Comparison of ENCODE assay signal across 15 cellular contexts in genomic region chr4:40245794-40246546, GRCh38. TPM values are rescaled to one million over a fixed set of nuclear protein-coding genes. Genes with fewer than 3 reads are reported as not detected.
DNase-seq lines count a peak whose midpoint lies in the region; ATAC-seq lines count a peak whose summit lies in the region.
"Had no signal": no experiment of that assay in that cellular context is flagged by ENCODE, and none has a peak within 500 bp of the region (broad histone marks: within the 10 kb centered on the region; RNA-seq: fewer than 3 reads in every experiment).

No MANE protein-coding gene starts in this region.

- no peaks in the 10 kb centered on the region for H3K9me3 ChIP-seq in right cardiac atrium (ENCODE audit: control insufficient read depth, low read length)

- no peak overlapping the region for H3K27ac ChIP-seq in right cardiac atrium (ENCODE audit: low read length)

- 59% methylated on average over 11 of the region's 11 CpGs for WGBS in right cardiac atrium

- H3K27ac Mint-ChIP-seq in activated CD4-positive, alpha-beta T cell treated with anti-CD3 and anti-CD28 coated beads for 36 hours, result peak overlapping the region; percentile 77
- H3K27ac Mint-ChIP-seq in activated naive CD8-positive, alpha-beta T cell treated with anti-CD3 and anti-CD28 coated beads, Interleukin-2, amount 50 U/mL, for 24 hours, result peak overlapping the region; percentile 85
- peak overlapping the region; percentile 82 to 87 for H3K27ac Mint-ChIP-seq in natural killer cell treated with Interleukin-12 subunit alpha and Interleukin-12 subunit beta and Interleukin-15 and Interleukin-18, amount 100 ng/mL, for 72 hours
- H3K27ac Mint-ChIP-seq: type B pancreatic cell had no signal

- H3K9me3 Mint-ChIP-seq in activated CD4-positive, alpha-beta T cell treated with anti-CD3 and anti-CD28 coated beads for 36 hours (ENCODE audit: low read depth), result no peaks in the 10 kb centered on the region
- no peaks in the 10 kb centered on the region for H3K9me3 Mint-ChIP-seq in activated naive CD8-positive, alpha-beta T cell treated with anti-CD3 and anti-CD28 coated beads, Interleukin-2, amount 50 U/mL, for 24 hours
- no peaks in the 10 kb centered on the region for H3K9me3 Mint-ChIP-seq in natural killer cell treated with Interleukin-12 subunit alpha and Interleukin-12 subunit beta and Interleukin-15 and Interleukin-18, amount 100 ng/mL, for 72 hours
- H3K9me3 Mint-ChIP-seq: type B pancreatic cell had no signal

- no peak for DNase-seq in activated CD4-positive, alpha-beta T cell treated with anti-CD3 and anti-CD28 coated beads for 36 hours
- no peak for DNase-seq in activated CD4-positive, alpha-beta T cell treated with anti-CD3 and anti-CD28 coated beads, Interleukin-2, amount 50 U/mL, for 48 hours
- DNase-seq in H7, result peak; percentile 30
- DNase-seq in activated naive CD8-positive, alpha-beta T cell treated with anti-CD3 and anti-CD28 coated beads, Interleukin-2, amount 50 U/mL, for 24 hours, result no peak
- DNase-seq in natural killer cell treated with Interleukin-12 subunit alpha and Interleukin-12 subunit beta and Interleukin-15 and Interleukin-18, amount 100 ng/mL, for 72 hours (ENCODE audit: low spot score), result no peak
- DNase-seq in HuH-7 (ENCODE audit: low spot score), result no peak
- DNase-seq in right cardiac atrium, result no peak
- DNase-seq: IMR-90; mesenchymal stem cell; NCI-H1092 treated with DMSO at 0.1 percent for 48 hours; NCI-H446; stimulated activated CD4-positive, alpha-beta T cell treated with anti-CD3 and anti-CD28 coated beads, Interleukin-12 subunit alpha, Interleukin-12 subunit beta, amount 100 ng/mL, for 4 hours had no signal

- no peaks in the 10 kb centered on the region for H3K4me1 ChIP-seq in right cardiac atrium (ENCODE audit: control insufficient read depth, insufficient read depth, low read length)

- H3K4me3 ChIP-seq in H7 (ENCODE audit: insufficient read depth, low read depth, low read length) (no peak overlapping the region), right cardiac atrium (ENCODE audit: low read length) (no peak overlapping the region)

- H3K27me3 ChIP-seq in H7 (ENCODE audit: control insufficient read depth, insufficient read depth, low read length) (no peaks in the 10 kb centered on the region), right cardiac atrium (ENCODE audit: control insufficient read depth, insufficient read depth) (no peaks in the 10 kb centered on the region)

- H3K27me3 Mint-ChIP-seq in activated CD4-positive, alpha-beta T cell treated with anti-CD3 and anti-CD28 coated beads for 36 hours, result no peaks in the 10 kb centered on the region
- no peaks in the 10 kb centered on the region for H3K27me3 Mint-ChIP-seq in activated naive CD8-positive, alpha-beta T cell treated with anti-CD3 and anti-CD28 coated beads, Interleukin-2, amount 50 U/mL, for 24 hours
- no peaks in the 10 kb centered on the region for H3K27me3 Mint-ChIP-seq in natural killer cell treated with Interleukin-12 subunit alpha and Interleukin-12 subunit beta and Interleukin-15 and Interleukin-18, amount 100 ng/mL, for 72 hours
- H3K27me3 Mint-ChIP-seq: type B pancreatic cell had no signal

- CTCF ChIA-PET in activated CD4-positive, alpha-beta T cell treated with anti-CD3 and anti-CD28 coated beads for 36 hours (lab: Charles Lee), result interaction anchor here (0.7 to 1.7 kb wide), 4 partner anchors 15 to 83 kb away, joined by 3 to 8 read pairs (median 4); no protein-coding TSS in a partner anchor

- H3K36me3 ChIP-seq in H7 (replicated peaks; ENCODE audit: control insufficient read depth, insufficient read depth, low read length), result peaks cover 3% of the 10 kb centered on the region; the same call in 1 of the 2 replicates

- no peak overlapping the region for H3K4me3 Mint-ChIP-seq in activated CD4-positive, alpha-beta T cell treated with anti-CD3 and anti-CD28 coated beads for 36 hours
- peak overlapping the region; percentile 47 for H3K4me3 Mint-ChIP-seq in activated naive CD8-positive, alpha-beta T cell treated with anti-CD3 and anti-CD28 coated beads, Interleukin-2, amount 50 U/mL, for 24 hours
- peak overlapping the region; percentile 54 for H3K4me3 Mint-ChIP-seq in natural killer cell treated with Interleukin-12 subunit alpha and Interleukin-12 subunit beta and Interleukin-15 and Interleukin-18, amount 100 ng/mL, for 72 hours
- H3K4me3 Mint-ChIP-seq: type B pancreatic cell had no signal

- intact Hi-C loops in activated CD4-positive, alpha-beta T cell treated with anti-CD3 and anti-CD28 coated beads for 36 hours (cut with DNase I, micrococcal nuclease), result no loop called here
- intact Hi-C loops in right cardiac atrium (cut with DNase I), result no loop called here

- ATAC-seq in activated CD4-positive, alpha-beta T cell treated with anti-CD3 and anti-CD28 coated beads for 36 hours, result no peak
- no peak for ATAC-seq in activated naive CD8-positive, alpha-beta T cell treated with anti-CD3 and anti-CD28 coated beads, Interleukin-2, amount 50 U/mL, for 24 hours
- ATAC-seq in natural killer cell treated with Interleukin-12 subunit alpha and Interleukin-12 subunit beta and Interleukin-15 and Interleukin-18, amount 100 ng/mL, for 72 hours, result no peak
- ATAC-seq in GM21737 (IDR thresholded peaks at IDR 0.05; ENCODE audit: unreplicated experiment), result no peak
- no peak for ATAC-seq in right cardiac atrium

- peaks cover 65% of the 10 kb centered on the region for H3K36me3 Mint-ChIP-seq in activated CD4-positive, alpha-beta T cell treated with anti-CD3 and anti-CD28 coated beads for 36 hours (ENCODE audit: low read depth)
- peaks cover 71% of the 10 kb centered on the region for H3K36me3 Mint-ChIP-seq in activated naive CD8-positive, alpha-beta T cell treated with anti-CD3 and anti-CD28 coated beads, Interleukin-2, amount 50 U/mL, for 24 hours (ENCODE audit: low read depth)
- H3K36me3 Mint-ChIP-seq in natural killer cell treated with Interleukin-12 subunit alpha and Interleukin-12 subunit beta and Interleukin-15 and Interleukin-18, amount 100 ng/mL, for 72 hours, result peaks cover 35% of the 10 kb centered on the region
- H3K36me3 Mint-ChIP-seq: type B pancreatic cell had no signal

- H3K4me1 Mint-ChIP-seq in activated CD4-positive, alpha-beta T cell treated with anti-CD3 and anti-CD28 coated beads for 36 hours, result peaks cover 86% of the 10 kb centered on the region
- H3K4me1 Mint-ChIP-seq in activated naive CD8-positive, alpha-beta T cell treated with anti-CD3 and anti-CD28 coated beads, Interleukin-2, amount 50 U/mL, for 24 hours, result peaks cover 91% of the 10 kb centered on the region
- peaks cover 64 to 77% of the 10 kb centered on the region in 2 donors for H3K4me1 Mint-ChIP-seq in natural killer cell treated with Interleukin-12 subunit alpha and Interleukin-12 subunit beta and Interleukin-15 and Interleukin-18, amount 100 ng/mL, for 72 hours (ENCODE audit: low read depth in 2 of 2)

- POLR2A ChIA-PET in activated CD4-positive, alpha-beta T cell treated with anti-CD3 and anti-CD28 coated beads for 36 hours (lab: Charles Lee), result interaction anchor here (0.7 kb wide), 1 partner anchor 11 kb away, joined by 3 read pairs; no protein-coding TSS in a partner anchor

RNA-seq across cellular contexts. Expression of gene RHOH, which starts 49.1 kb away (rescaled TPM):
- 10 to 100 TPM; 74.7 to 83.6 TPM for total RNA-seq in activated CD4-positive, alpha-beta T cell treated with anti-CD3 and anti-CD28 coated beads for 36 hours
- total RNA-seq in H7 (2014; rRNA removed; shearing (Covaris generic)), result 1.4 and 2.1 TPM in 2 replicates
- 100 to 1,000 TPM; 140 to 169 TPM for total RNA-seq in natural killer cell treated with Interleukin-12 subunit alpha and Interleukin-12 subunit beta and Interleukin-15 and Interleukin-18, amount 100 ng/mL, for 72 hours
- 1 to 10 TPM in 1 of 4 donors, under 1 TPM in 3; 0.29 to 1.0 (median 0.47) TPM for total RNA-seq in right cardiac atrium
- polyA plus RNA-seq in right cardiac atrium, result 0.07 TPM
- total RNA-seq: IMR-90, osteocyte had no signal
- polyA plus RNA-seq: IMR-90 had no signal

Comparison
In these comparisons a context has a peak if more than half of its experiments do, and no peak if none do; other contexts are left out.
1. RNA of gene RHOH, which starts 49.1 kb away (total RNA-seq): 140 to 169 TPM in natural killer cell treated with Interleukin-12 subunit alpha and Interleukin-12 subunit beta and Interleukin-15 and Interleukin-18, amount 100 ng/mL, for 72 hours and 74.7 to 83.6 TPM in activated CD4-positive, alpha-beta T cell treated with anti-CD3 and anti-CD28 coated beads for 36 hours; 1.4 to 2.1 TPM in H7 and 0.29 to 1.0 TPM in right cardiac atrium; every median in the first group is over 10 times any median in the second.
2. Peak in every context shown above with its lines, with median percentiles within 50 percentile points of each other: H3K27ac Mint-ChIP-seq.